12 cellular contexts compared by ENCODE assay signal in the genomic region with DNA sequence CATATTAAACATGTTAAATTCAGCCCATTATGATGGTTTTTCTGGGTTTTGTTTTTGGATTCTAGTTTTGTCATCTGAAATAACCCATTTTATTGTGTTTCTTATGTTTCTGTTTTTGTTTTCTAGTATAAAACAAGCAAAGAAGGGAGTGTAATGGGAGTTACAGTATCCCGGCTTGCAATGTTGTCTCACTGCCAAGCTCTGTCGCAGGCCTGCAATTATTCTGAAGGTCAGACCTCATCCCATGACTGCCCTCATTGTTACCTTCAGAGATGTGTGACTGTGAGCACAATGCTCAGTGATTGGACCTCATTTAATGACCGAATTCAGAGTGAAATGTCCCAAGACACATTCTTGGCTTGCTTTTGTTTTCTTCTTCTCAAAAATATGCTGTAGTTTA.
A peak's percentile ranks its signal among the peaks of the same experiment; 100 is the strongest.
DNase-seq lines count a peak whose midpoint lies in the region; ATAC-seq and TF ChIP-seq lines count a peak whose summit lies in the region.
"Had no signal": no experiment of that assay in that cellular context is flagged by ENCODE, and none has a peak within 500 bp of the region (broad histone marks: within the 10 kb centered on the region; RNA-seq: fewer than 3 reads in every experiment).

No MANE protein-coding gene starts in this region.

- DNase-seq in activated T-cell treated with anti-CD3 and anti-CD28 coated beads, Interleukin-2, amount 50 U/mL, for 72 hours, result no peak
- no peak for DNase-seq in activated T-cell treated with anti-CD3 and anti-CD28 coated beads, Interleukin-2, amount 50 U/mL, for 48 hours
- DNase-seq in dorsolateral prefrontal cortex, result peak; percentile 35 to 80 (median 54)
- DNase-seq in left kidney (ENCODE audit: low read depth, low spot score), result peak; percentile 41
- no peak for DNase-seq in DMS53 treated with DMSO at 0.1 percent for 48 hours (lab: John Stamatoyannopoulos, UW; ENCODE audit: unreplicated experiment)
- DNase-seq in effector memory CD4-positive, alpha-beta T cell, result no peak
- no peak for DNase-seq in stimulated activated CD4-positive, alpha-beta T cell treated with anti-CD3 and anti-CD28 coated beads, Interleukin-12 subunit alpha, Interleukin-12 subunit beta, amount 100 ng/mL, for 4 hours
- DNase-seq: immature natural killer cell, IMR-90, NCI-H446 treated with DMSO at 0.1 percent for 48 hours had no signal

- TF ChIP-seq CTCF in dorsolateral prefrontal cortex (IDR thresholded peaks at IDR 0.05 in 54 of 56, conservative IDR thresholded peaks at IDR 0.05 in 2 of 56; ENCODE audit: low read depth in 1 of 56, partially characterized antibody in 56 of 56), result no peak

- H3K27ac Mint-ChIP-seq in activated T-cell treated with anti-CD3 and anti-CD28 coated beads, Interleukin-2, amount 50 U/mL, for 72 hours, result peak overlapping the region; percentile 7

- H3K9me3 ChIP-seq in effector memory CD4-positive, alpha-beta T cell (ENCODE audit: control insufficient read depth, low read length), result no peaks in the 10 kb centered on the region
- H3K9me3 ChIP-seq: SJSA1 had no signal

- H3K27ac ChIP-seq in dorsolateral prefrontal cortex, result peak overlapping the region; percentile 53 to 98 (median 87)
- no peak overlapping the region for H3K27ac ChIP-seq in effector memory CD4-positive, alpha-beta T cell (ENCODE audit: insufficient read depth, low read length, poor library complexity, severe bottlenecking)
- H3K27ac ChIP-seq: SJSA1 had no signal

- H3K27me3 ChIP-seq in dorsolateral prefrontal cortex, result no peaks in the 10 kb centered on the region
- H3K27me3 ChIP-seq in effector memory CD4-positive, alpha-beta T cell (replicated peaks; ENCODE audit: control insufficient read depth, insufficient read depth, low read length, poor library complexity, severe bottlenecking), result no peaks in the 10 kb centered on the region
- H3K27me3 ChIP-seq: SJSA1 had no signal

- no peak overlapping the region for H3K4me3 Mint-ChIP-seq in activated T-cell treated with anti-CD3 and anti-CD28 coated beads, Interleukin-2, amount 50 U/mL, for 72 hours
- H3K4me3 Mint-ChIP-seq: immature natural killer cell had no signal

- no peaks in the 10 kb centered on the region for H3K4me1 ChIP-seq in effector memory CD4-positive, alpha-beta T cell (ENCODE audit: control insufficient read depth, insufficient read depth, low read length, poor library complexity, severe bottlenecking)
- H3K4me1 ChIP-seq: SJSA1 had no signal

- intact Hi-C loops in dorsolateral prefrontal cortex (cut with DNase I), result no loop called here

- H3K36me3 Mint-ChIP-seq in activated T-cell treated with anti-CD3 and anti-CD28 coated beads, Interleukin-2, amount 50 U/mL, for 72 hours (ENCODE audit: insufficient read depth in 2 of 2), result peaks cover under 1 to 6% of the 10 kb centered on the region in 2 donors

- peaks cover 45% of the 10 kb centered on the region for H3K36me3 ChIP-seq in effector memory CD4-positive, alpha-beta T cell (ENCODE audit: control insufficient read depth, insufficient read depth, low read length)

- no peaks in the 10 kb centered on the region for H3K9me3 Mint-ChIP-seq in activated T-cell treated with anti-CD3 and anti-CD28 coated beads, Interleukin-2, amount 50 U/mL, for 72 hours
- H3K9me3 Mint-ChIP-seq: immature natural killer cell had no signal

- H3K27me3 Mint-ChIP-seq in activated T-cell treated with anti-CD3 and anti-CD28 coated beads, Interleukin-2, amount 50 U/mL, for 72 hours (ENCODE audit: low read depth), result no peaks in the 10 kb centered on the region

- H3K4me3 ChIP-seq in dorsolateral prefrontal cortex, result peak overlapping the region in 11 of 59 donors; percentile 1 to 45 (median 21)
- no peak overlapping the region for H3K4me3 ChIP-seq in effector memory CD4-positive, alpha-beta T cell (ENCODE audit: insufficient read depth, low read depth, low read length, poor library complexity, severe bottlenecking)
- H3K4me3 ChIP-seq: SJSA1 had no signal

- ATAC-seq in activated T-cell treated with anti-CD3 and anti-CD28 coated beads, Interleukin-2, amount 50 U/mL, for 72 hours (replicated peaks in 1 of 2), result no peak
- no peak for ATAC-seq in HG03039 (IDR thresholded peaks at IDR 0.05; ENCODE audit: unreplicated experiment)

- no peaks in the 10 kb centered on the region for H3K4me1 Mint-ChIP-seq in activated T-cell treated with anti-CD3 and anti-CD28 coated beads, Interleukin-2, amount 50 U/mL, for 72 hours (ENCODE audit: low read depth)
- H3K4me1 Mint-ChIP-seq: immature natural killer cell had no signal

Comparison
In these comparisons a context has a peak if more than half of its experiments do, and no peak if none do; other contexts are left out.
1. DNase-seq: peak in dorsolateral prefrontal cortex (10 of 10) and left kidney (single experiment); none in activated T-cell treated with anti-CD3 and anti-CD28 coated beads, Interleukin-2, amount 50 U/mL, for 72 hours (0 of 2), activated T-cell treated with anti-CD3 and anti-CD28 coated beads, Interleukin-2, amount 50 U/mL, for 48 hours (0 of 2), DMS53 treated with DMSO at 0.1 percent for 48 hours (single experiment), effector memory CD4-positive, alpha-beta T cell (0 of 3) and stimulated activated CD4-positive, alpha-beta T cell treated with anti-CD3 and anti-CD28 coated beads, Interleukin-12 subunit alpha, Interleukin-12 subunit beta, amount 100 ng/mL, for 4 hours (single experiment).